ENCODE assay signal across 15 cellular contexts in genomic region chr13:36986462-36987240, GRCh38. TPM values are rescaled to one million over a fixed set of nuclear protein-coding genes. Genes with fewer than 3 reads are reported as not detected.
DNase-seq lines count a peak whose midpoint lies in the region; ATAC-seq lines count a peak whose summit lies in the region.
"Had no signal": no experiment of that assay in that cellular context is flagged by ENCODE, and none has a peak within 500 bp of the region (broad histone marks: within the 10 kb centered on the region; RNA-seq: fewer than 3 reads in every experiment).

No MANE protein-coding gene starts in this region.

- no peaks in the 10 kb centered on the region for H3K4me1 Mint-ChIP-seq in activated naive CD8-positive, alpha-beta T cell (ENCODE audit: low read depth)
- no peaks in the 10 kb centered on the region for H3K4me1 Mint-ChIP-seq in activated naive CD8-positive, alpha-beta T cell treated with anti-CD3 and anti-CD28 coated beads, Interleukin-2, amount 50 U/mL, for 24 hours
- H3K4me1 Mint-ChIP-seq in stimulated activated naive B cell treated with anti-CD40 and anti-IgM and Interleukin-4, amounts not matched to agents 10 μg/mL and 1 μg/mL and 100 μg/mL, for 72 hours = no peaks in the 10 kb centered on the region

- H3K36me3 ChIP-seq in SJCRH30 = peaks cover 71% of the 10 kb centered on the region

- H3K4me3 ChIP-seq in SJCRH30 = no peak overlapping the region
- H3K4me3 ChIP-seq: heart right ventricle, stomach had no signal

- no peaks in the 10 kb centered on the region for H3K27me3 Mint-ChIP-seq in activated naive CD8-positive, alpha-beta T cell
- H3K27me3 Mint-ChIP-seq in activated naive CD8-positive, alpha-beta T cell treated with anti-CD3 and anti-CD28 coated beads, Interleukin-2, amount 50 U/mL, for 24 hours = no peaks in the 10 kb centered on the region
- no peaks in the 10 kb centered on the region for H3K27me3 Mint-ChIP-seq in stimulated activated naive B cell treated with anti-CD40 and anti-IgM and Interleukin-4, amounts not matched to agents 10 μg/mL and 1 μg/mL and 100 μg/mL, for 72 hours
- H3K27me3 Mint-ChIP-seq: activated CD4-positive, alpha-beta memory T cell treated with anti-CD3 and anti-CD28 coated beads for 36 hours had no signal

- H3K4me1 ChIP-seq in SJCRH30 = no peaks in the 10 kb centered on the region
- H3K4me1 ChIP-seq: heart right ventricle had no signal

- H3K9me3 ChIP-seq in SJCRH30 (replicated peaks) = no peaks in the 10 kb centered on the region
- H3K9me3 ChIP-seq: heart right ventricle, stomach had no signal

- peaks cover 27% of the 10 kb centered on the region for H3K36me3 Mint-ChIP-seq in activated naive CD8-positive, alpha-beta T cell
- peaks cover 46% of the 10 kb centered on the region for H3K36me3 Mint-ChIP-seq in activated naive CD8-positive, alpha-beta T cell treated with anti-CD3 and anti-CD28 coated beads, Interleukin-2, amount 50 U/mL, for 24 hours (ENCODE audit: low read depth)
- H3K36me3 Mint-ChIP-seq in stimulated activated naive B cell treated with anti-CD40 and anti-IgM and Interleukin-4, amounts not matched to agents 10 μg/mL and 1 μg/mL and 100 μg/mL, for 72 hours = peaks cover 40 to 52% of the 10 kb centered on the region in 2 donors

- H3K27ac ChIP-seq in epithelial cell of prostate (peak overlapping the region; percentile 76), SJCRH30 (no peak overlapping the region)
- H3K27ac ChIP-seq: heart right ventricle, stomach had no signal

- H3K4me3 Mint-ChIP-seq in activated naive CD8-positive, alpha-beta T cell = no peak overlapping the region
- no peak overlapping the region for H3K4me3 Mint-ChIP-seq in activated naive CD8-positive, alpha-beta T cell treated with anti-CD3 and anti-CD28 coated beads, Interleukin-2, amount 50 U/mL, for 24 hours
- H3K4me3 Mint-ChIP-seq in stimulated activated naive B cell treated with anti-CD40 and anti-IgM and Interleukin-4, amounts not matched to agents 10 μg/mL and 1 μg/mL and 100 μg/mL, for 72 hours = no peak overlapping the region
- H3K4me3 Mint-ChIP-seq: activated CD4-positive, alpha-beta memory T cell treated with anti-CD3 and anti-CD28 coated beads for 36 hours had no signal

- H3K9me3 Mint-ChIP-seq in activated naive CD8-positive, alpha-beta T cell (ENCODE audit: low read depth) = no peaks in the 10 kb centered on the region
- no peaks in the 10 kb centered on the region for H3K9me3 Mint-ChIP-seq in activated naive CD8-positive, alpha-beta T cell treated with anti-CD3 and anti-CD28 coated beads, Interleukin-2, amount 50 U/mL, for 24 hours
- H3K9me3 Mint-ChIP-seq in stimulated activated naive B cell treated with anti-CD40 and anti-IgM and Interleukin-4, amounts not matched to agents 10 μg/mL and 1 μg/mL and 100 μg/mL, for 72 hours = no peaks in the 10 kb centered on the region
- H3K9me3 Mint-ChIP-seq: activated CD4-positive, alpha-beta memory T cell treated with anti-CD3 and anti-CD28 coated beads for 36 hours had no signal

- peak overlapping the region; percentile 10 for H3K27ac Mint-ChIP-seq in activated naive CD8-positive, alpha-beta T cell
- no peak overlapping the region for H3K27ac Mint-ChIP-seq in activated naive CD8-positive, alpha-beta T cell treated with anti-CD3 and anti-CD28 coated beads, Interleukin-2, amount 50 U/mL, for 24 hours
- H3K27ac Mint-ChIP-seq in stimulated activated naive B cell treated with anti-CD40 and anti-IgM and Interleukin-4, amounts not matched to agents 10 μg/mL and 1 μg/mL and 100 μg/mL, for 72 hours = no peak overlapping the region
- H3K27ac Mint-ChIP-seq: activated CD4-positive, alpha-beta memory T cell treated with anti-CD3 and anti-CD28 coated beads for 36 hours had no signal

- H3K27me3 ChIP-seq in SJCRH30 = no peaks in the 10 kb centered on the region
- H3K27me3 ChIP-seq: heart right ventricle, stomach had no signal

- ATAC-seq in activated naive CD8-positive, alpha-beta T cell treated with anti-CD3 and anti-CD28 coated beads, Interleukin-2, amount 50 U/mL, for 24 hours = no peak
- ATAC-seq in HG03442 (IDR thresholded peaks at IDR 0.05; ENCODE audit: unreplicated experiment) = no peak
- ATAC-seq in stimulated activated naive B cell treated with anti-CD40 and anti-IgM and Interleukin-4, amounts not matched to agents 10 μg/mL and 1 μg/mL and 100 μg/mL, for 72 hours (replicated peaks) = no peak
- ATAC-seq: heart right ventricle had no signal

- no peak for DNase-seq in activated naive CD8-positive, alpha-beta T cell treated with anti-CD3 and anti-CD28 coated beads, Interleukin-2, amount 50 U/mL, for 24 hours
- peak; percentile 12 for DNase-seq in RKO (ENCODE audit: low spot score)
- no peak for DNase-seq in epithelial cell of prostate (ENCODE audit: low read depth, low spot score)
- no peak for DNase-seq in SJCRH30
- no peak for DNase-seq in SIG-M5 (lab: John Stamatoyannopoulos, UW)
- DNase-seq in stimulated activated naive B cell treated with anti-CD40 and anti-IgM and Interleukin-4, amounts not matched to agents 10 μg/mL and 1 μg/mL and 100 μg/mL, for 72 hours = no peak
- DNase-seq: activated CD4-positive, alpha-beta memory T cell treated with anti-CD3 and anti-CD28 coated beads for 36 hours; amygdala; heart right ventricle; islet precursor cell; NCI-H2029 treated with DMSO at 0.1 percent for 48 hours; NCI-H524; stomach had no signal

RNA-seq across cellular contexts. Expression of gene ALG5, which starts 12.5 kb away (rescaled TPM):
- total RNA-seq in SJCRH30 (2014; rRNA removed; shearing (Covaris generic)) = 41.2 and 43.1 TPM in 2 replicates

RNA-seq across cellular contexts. Expression of gene EXOSC8, which starts 13.9 kb away (rescaled TPM):
- total RNA-seq in SJCRH30 (2014; rRNA removed; shearing (Covaris generic)) = 108 TPM in 2 replicates
